ENCODE assay signal across 10 cellular contexts in the genomic region with DNA sequence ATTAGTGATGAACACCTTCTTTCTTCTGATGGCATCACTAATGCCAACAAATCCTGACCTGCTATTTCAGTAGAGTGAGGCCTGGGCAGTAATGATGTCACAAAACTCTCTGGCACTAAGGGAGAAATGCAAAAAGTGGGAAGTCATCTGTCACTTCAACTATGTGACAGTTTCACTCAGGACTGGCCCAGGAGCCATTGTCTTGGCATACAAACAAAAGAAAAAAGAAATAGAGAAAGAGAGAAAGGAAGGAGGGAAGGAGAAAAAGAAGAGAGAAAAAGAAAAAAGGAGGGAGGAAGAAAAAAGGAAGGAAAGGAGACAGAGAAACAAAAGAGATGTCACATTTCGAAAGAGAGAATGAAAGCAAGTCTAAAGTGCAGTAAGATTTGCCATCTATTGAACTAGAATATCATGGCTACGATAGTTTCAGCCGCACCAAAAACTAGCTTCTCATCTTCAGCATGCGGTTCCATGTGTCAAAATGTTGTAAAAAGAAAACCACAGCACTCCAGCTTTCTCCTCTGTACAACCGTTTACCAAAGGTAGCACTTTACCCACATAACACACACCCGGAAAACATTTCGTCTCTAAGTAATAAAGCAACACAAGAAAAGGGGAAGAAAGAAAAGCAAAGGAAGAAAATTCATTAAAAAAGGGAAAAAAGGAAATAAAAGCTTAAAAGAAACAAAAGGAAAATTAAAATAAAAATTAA. TPM values are rescaled to one million over a fixed set of nuclear protein-coding genes. Genes with fewer than 3 reads are reported as not detected.
DNase-seq lines count a peak whose midpoint lies in the region; ATAC-seq and TF ChIP-seq lines count a peak whose summit lies in the region.
"Had no signal": no experiment of that assay in that cellular context is flagged by ENCODE, and none has a peak within 500 bp of the region (broad histone marks: within the 10 kb centered on the region; RNA-seq: fewer than 3 reads in every experiment).

No MANE protein-coding gene starts in this region.

- H2AFZ ChIP-seq in osteoblast (ENCODE audit: low read length), result no peak overlapping the region

- peak overlapping the region; percentile 78 to 91 (median 86) for H3K4me3 Mint-ChIP-seq in CD4-positive, alpha-beta memory T cell
- peak overlapping the region; percentile 78 for H3K4me3 Mint-ChIP-seq in activated T-helper 1 cell treated with anti-CD3 and anti-CD28 coated beads, Interleukin-12 subunit alpha, Interleukin-12 subunit beta, Interleukin-2, Interleukin-4 antibody, amounts not matched to agents 30 ng/mL and 10 ng/mL and 1 ng/mL, durations not matched to agents 14 hours and 24 hours and 36 hours

- POLR2A ChIA-PET in CD4-positive, alpha-beta memory T cell (lab: Charles Lee; ENCODE audit: partially characterized antibody), result interaction anchor here (0.6 to 5.0 kb wide), 15 partner anchors 10 to 71 kb away, joined by 3 to 78 read pairs (median 10); a partner anchor contains a TSS

- peaks cover 71% of the 10 kb centered on the region for H3K4me1 ChIP-seq in CD4-positive, alpha-beta memory T cell (ENCODE audit: insufficient read depth, low read length)
- H3K4me1 ChIP-seq in osteoblast (ENCODE audit: insufficient read depth, low read length), result no peaks in the 10 kb centered on the region

- H3K4me2 ChIP-seq in osteoblast (ENCODE audit: insufficient read depth, low read length), result no peak overlapping the region

- ATAC-seq in GM19351 (IDR thresholded peaks at IDR 0.05; ENCODE audit: unreplicated experiment) (peak; percentile 52), HG03159 (IDR thresholded peaks at IDR 0.05; ENCODE audit: unreplicated experiment) (peak; percentile 41)
- ATAC-seq: esophagus mucosa had no signal

- H3K79me2 ChIP-seq in osteoblast (ENCODE audit: insufficient read depth, low read length), result no peaks in the 10 kb centered on the region

- H3K36me3 ChIP-seq in CD4-positive, alpha-beta memory T cell (ENCODE audit: insufficient read depth, low read length), result peaks cover 13% of the 10 kb centered on the region
- H3K36me3 ChIP-seq in osteoblast (ENCODE audit: insufficient read depth, low read length), result no peaks in the 10 kb centered on the region

- H3K4me3 ChIP-seq in CD4-positive, alpha-beta memory T cell (ENCODE audit: low read length in 2 of 2), result peak overlapping the region; percentile 29 to 54
- H3K4me3 ChIP-seq in osteoblast (ENCODE audit: insufficient read depth, low read length), result no peak overlapping the region
- H3K4me3 ChIP-seq: lung had no signal

- H3K27me3 ChIP-seq in CD4-positive, alpha-beta memory T cell (ENCODE audit: insufficient read depth, low read length), result no peaks in the 10 kb centered on the region
- H3K27me3 ChIP-seq in osteoblast (ENCODE audit: insufficient read depth, low read length), result no peaks in the 10 kb centered on the region

- H3K27ac Mint-ChIP-seq in CD4-positive, alpha-beta memory T cell, result peak overlapping the region; percentile 87 to 98 (median 92)
- H3K27ac Mint-ChIP-seq in activated T-helper 1 cell treated with anti-CD3 and anti-CD28 coated beads, Interleukin-12 subunit alpha, Interleukin-12 subunit beta, Interleukin-2, Interleukin-4 antibody, amounts not matched to agents 30 ng/mL and 10 ng/mL and 1 ng/mL, durations not matched to agents 14 hours and 24 hours and 36 hours, result peak overlapping the region; percentile 97

- H3K27me3 Mint-ChIP-seq in CD4-positive, alpha-beta memory T cell, result no peaks in the 10 kb centered on the region
- no peaks in the 10 kb centered on the region for H3K27me3 Mint-ChIP-seq in activated T-helper 1 cell treated with anti-CD3 and anti-CD28 coated beads, Interleukin-12 subunit alpha, Interleukin-12 subunit beta, Interleukin-2, Interleukin-4 antibody, amounts not matched to agents 30 ng/mL and 10 ng/mL and 1 ng/mL, durations not matched to agents 14 hours and 24 hours and 36 hours (ENCODE audit: insufficient read depth)

- H3K9me3 ChIP-seq in CD4-positive, alpha-beta memory T cell (ENCODE audit: control insufficient read depth in 1 of 2, low read length in 2 of 2), result no peaks in the 10 kb centered on the region
- H3K9me3 ChIP-seq in osteoblast (ENCODE audit: low read depth, low read length), result no peaks in the 10 kb centered on the region

- H3K9me3 Mint-ChIP-seq in CD4-positive, alpha-beta memory T cell, result peaks cover 0 to 3% (median 0%) of the 10 kb centered on the region in 8 donors
- peaks cover 5% of the 10 kb centered on the region for H3K9me3 Mint-ChIP-seq in activated T-helper 1 cell treated with anti-CD3 and anti-CD28 coated beads, Interleukin-12 subunit alpha, Interleukin-12 subunit beta, Interleukin-2, Interleukin-4 antibody, amounts not matched to agents 30 ng/mL and 10 ng/mL and 1 ng/mL, durations not matched to agents 14 hours and 24 hours and 36 hours

- H4K20me1 ChIP-seq in osteoblast (ENCODE audit: insufficient read depth, low read length), result no peaks in the 10 kb centered on the region

- peaks cover 59 to 70% of the 10 kb centered on the region in 2 donors for H3K36me3 Mint-ChIP-seq in CD4-positive, alpha-beta memory T cell
- peaks cover 61% of the 10 kb centered on the region for H3K36me3 Mint-ChIP-seq in activated T-helper 1 cell treated with anti-CD3 and anti-CD28 coated beads, Interleukin-12 subunit alpha, Interleukin-12 subunit beta, Interleukin-2, Interleukin-4 antibody, amounts not matched to agents 30 ng/mL and 10 ng/mL and 1 ng/mL, durations not matched to agents 14 hours and 24 hours and 36 hours (ENCODE audit: low read depth)

- intact Hi-C loops in CD4-positive, alpha-beta memory T cell (cut with micrococcal nuclease), result loop anchor here (1.0 to 2.0 kb wide), 6 partner anchors 10 to 62 kb away; no protein-coding TSS in a partner anchor
- intact Hi-C loops in activated T-helper 1 cell treated with anti-CD3 and anti-CD28 coated beads, Interleukin-12 subunit alpha, Interleukin-12 subunit beta, Interleukin-2, Interleukin-4 antibody, amounts not matched to agents 30 ng/mL and 10 ng/mL and 1 ng/mL, durations not matched to agents 14 hours and 24 hours and 36 hours (cut with micrococcal nuclease), result loop anchor here (1.0 to 5.0 kb wide), 8 partner anchors 8 to 310 kb away; a partner anchor contains a TSS

- H3K4me1 Mint-ChIP-seq in CD4-positive, alpha-beta memory T cell, result peaks cover 62 to 87% (median 73%) of the 10 kb centered on the region in 4 donors
- H3K4me1 Mint-ChIP-seq in activated T-helper 1 cell treated with anti-CD3 and anti-CD28 coated beads, Interleukin-12 subunit alpha, Interleukin-12 subunit beta, Interleukin-2, Interleukin-4 antibody, amounts not matched to agents 30 ng/mL and 10 ng/mL and 1 ng/mL, durations not matched to agents 14 hours and 24 hours and 36 hours (ENCODE audit: low read depth), result peaks cover 78% of the 10 kb centered on the region

- DNase-seq in CD4-positive, alpha-beta memory T cell, result peak; percentile 44 to 69 (median 59)
- peak; percentile 54 for DNase-seq in activated T-helper 1 cell treated with anti-CD3 and anti-CD28 coated beads, Interleukin-12 subunit alpha, Interleukin-12 subunit beta, Interleukin-2, Interleukin-4 antibody, amounts not matched to agents 30 ng/mL and 10 ng/mL and 1 ng/mL, durations not matched to agents 14 hours and 24 hours and 36 hours (ENCODE audit: low spot score)
- DNase-seq in GOT3 (lab: John Stamatoyannopoulos, UW) (no peak), osteoblast (ENCODE audit: insufficient read length, low spot score, missing footprints) (no peak), cortex of kidney (lab: John Stamatoyannopoulos, UW) (no peak), hypothalamus (lab: John Stamatoyannopoulos, UW) (no peak)

- no peak for TF ChIP-seq CTCF in osteoblast (IDR thresholded peaks at IDR 0.05; ENCODE audit: extremely low read depth, low read depth, low read length)

- H3K27ac ChIP-seq in CD4-positive, alpha-beta memory T cell (ENCODE audit: low read depth, low read length), result peak overlapping the region; percentile 64
- no peak overlapping the region for H3K27ac ChIP-seq in osteoblast (ENCODE audit: low read depth, low read length)

- CTCF ChIA-PET in CD4-positive, alpha-beta memory T cell (lab: Charles Lee; ENCODE audit: partially characterized antibody), result interaction anchor here (0.8 to 3.7 kb wide), 9 partner anchors 11 to 62 kb away, joined by 3 to 32 read pairs (median 9); no protein-coding TSS in a partner anchor

RNA-seq across cellular contexts. Expression of a gene that starts 50.1 kb away (rescaled TPM):
- total RNA-seq in CD4-positive, alpha-beta memory T cell, result 10 to 100 TPM; 94.6 to 95.7 TPM
- polyA plus RNA-seq in CD4-positive, alpha-beta memory T cell, result 10 to 100 TPM; 67.2 to 73.1 TPM
- 134 and 141 TPM in 2 replicates for total RNA-seq in activated T-helper 1 cell treated with anti-CD3 and anti-CD28 coated beads, Interleukin-12 subunit alpha, Interleukin-12 subunit beta, Interleukin-2, Interleukin-4 antibody, amounts not matched to agents 30 ng/mL and 10 ng/mL and 1 ng/mL, durations not matched to agents 14 hours and 24 hours and 36 hours
- total RNA-seq in osteoblast, result under 0.01 and 0.36 TPM in 2 replicates

Comparison
In these comparisons a context has a peak if more than half of its experiments do, and no peak if none do; other contexts are left out.
1. DNase-seq: peak in CD4-positive, alpha-beta memory T cell (5 of 5) and activated T-helper 1 cell treated with anti-CD3 and anti-CD28 coated beads, Interleukin-12 subunit alpha, Interleukin-12 subunit beta, Interleukin-2, Interleukin-4 antibody, amounts not matched to agents 30 ng/mL and 10 ng/mL and 1 ng/mL, durations not matched to agents 14 hours and 24 hours and 36 hours (single experiment); none in GOT3 (single experiment), osteoblast (single experiment), cortex of kidney (single experiment) and hypothalamus (0 of 51).
2. RNA of a gene that starts 50.1 kb away (total RNA-seq): 134 to 141 TPM in activated T-helper 1 cell treated with anti-CD3 and anti-CD28 coated beads, Interleukin-12 subunit alpha, Interleukin-12 subunit beta, Interleukin-2, Interleukin-4 antibody, amounts not matched to agents 30 ng/mL and 10 ng/mL and 1 ng/mL, durations not matched to agents 14 hours and 24 hours and 36 hours and 94.6 to 95.7 TPM in CD4-positive, alpha-beta memory T cell; under 0.01 to 0.36 TPM in osteoblast; every median in the first group is over 10 times any median in the second.